ENCODE assay signal across 9 cellular contexts in genomic region chr1:192639607-192640368, GRCh38. TPM values are rescaled to one million over a fixed set of nuclear protein-coding genes. Genes with fewer than 3 reads are reported as not detected.
DNase-seq lines count a peak whose midpoint lies in the region; ATAC-seq and TF ChIP-seq lines count a peak whose summit lies in the region.
"Had no signal": no experiment of that assay in that cellular context is flagged by ENCODE, and none has a peak within 500 bp of the region (broad histone marks: within the 10 kb centered on the region; RNA-seq: fewer than 3 reads in every experiment).

No MANE protein-coding gene starts in this region.

- H3K27ac Mint-ChIP-seq in activated naive CD8-positive, alpha-beta T cell treated with anti-CD3 and anti-CD28 coated beads for 36 hours, result peak overlapping the region; percentile 71
- no peak overlapping the region for H3K27ac Mint-ChIP-seq in endothelial cell (ENCODE audit: unreplicated experiment)

- no peaks in the 10 kb centered on the region for H3K27me3 ChIP-seq in BLaER1 treated with 17β-estradiol and CSF1 and Interleukin-3, amounts not matched to agents 10 nM and 100 nM

- H3K4me2 ChIP-seq in BLaER1 treated with 17β-estradiol and CSF1 and Interleukin-3, amounts not matched to agents 10 nM and 100 nM, result peak overlapping the region in 6 of 11 experiments; percentile 1 to 62 (median 30); a peak in 8 of 22 replicates

- peaks cover 9% of the 10 kb centered on the region for H3K4me1 Mint-ChIP-seq in activated naive CD8-positive, alpha-beta T cell treated with anti-CD3 and anti-CD28 coated beads for 36 hours
- no peaks in the 10 kb centered on the region for H3K4me1 Mint-ChIP-seq in endothelial cell (ENCODE audit: unreplicated experiment)

- H3K36me3 ChIP-seq in BLaER1 treated with 17β-estradiol and CSF1 and Interleukin-3, amounts not matched to agents 10 nM and 100 nM, result no peaks in the 10 kb centered on the region

- H3K9ac ChIP-seq in BLaER1 treated with 17β-estradiol and CSF1 and Interleukin-3, amounts not matched to agents 10 nM and 100 nM, result no peak overlapping the region

- no peak overlapping the region for H3K4me3 Mint-ChIP-seq in activated naive CD8-positive, alpha-beta T cell treated with anti-CD3 and anti-CD28 coated beads for 36 hours
- no peak overlapping the region for H3K4me3 Mint-ChIP-seq in endothelial cell (ENCODE audit: unreplicated experiment)

- no peak overlapping the region for H3K4me3 ChIP-seq in BLaER1 treated with 17β-estradiol and CSF1 and Interleukin-3, amounts not matched to agents 10 nM and 100 nM

- DNase-seq in activated naive CD8-positive, alpha-beta T cell treated with anti-CD3 and anti-CD28 coated beads for 36 hours, result no peak
- no peak for DNase-seq in NCI-H2107 (lab: John Stamatoyannopoulos, UW)
- no peak for DNase-seq in activated CD4-positive, alpha-beta T cell treated with anti-CD3 and anti-CD28 coated beads, Interleukin-2, amount 50 U/mL, for 4 hours
- DNase-seq in AML-193 (lab: John Stamatoyannopoulos, UW), result no peak
- no peak for DNase-seq in endothelial cell (ENCODE audit: low spot score)

- peaks cover 0 to 18% (median 7%) of the 10 kb centered on the region in 10 experiments; a peak in 11 of 20 replicates for H3K4me1 ChIP-seq in BLaER1 treated with 17β-estradiol and CSF1 and Interleukin-3, amounts not matched to agents 10 nM and 100 nM

- H4K20me1 ChIP-seq in BLaER1 treated with 17β-estradiol and CSF1 and Interleukin-3, amounts not matched to agents 10 nM and 100 nM, result no peaks in the 10 kb centered on the region

- ATAC-seq in GM19372 (IDR thresholded peaks at IDR 0.05; ENCODE audit: low read depth, unreplicated experiment) (peak; percentile 80), HG03280 (IDR thresholded peaks at IDR 0.05; ENCODE audit: unreplicated experiment) (peak; percentile 61)

- H3K27me3 Mint-ChIP-seq in activated naive CD8-positive, alpha-beta T cell treated with anti-CD3 and anti-CD28 coated beads for 36 hours, result peaks cover 10% of the 10 kb centered on the region
- H3K27me3 Mint-ChIP-seq in endothelial cell (ENCODE audit: unreplicated experiment), result no peaks in the 10 kb centered on the region

- H3K9me3 ChIP-seq in BLaER1 treated with 17β-estradiol and CSF1 and Interleukin-3, amounts not matched to agents 10 nM and 100 nM (replicated peaks in 1 of 11), result no peaks in the 10 kb centered on the region

- no peaks in the 10 kb centered on the region for H3K36me3 Mint-ChIP-seq in activated naive CD8-positive, alpha-beta T cell treated with anti-CD3 and anti-CD28 coated beads for 36 hours
- H3K36me3 Mint-ChIP-seq in endothelial cell (ENCODE audit: low read depth, unreplicated experiment), result no peaks in the 10 kb centered on the region

- TF ChIP-seq CTCF in endothelial cell (IDR thresholded peaks at IDR 0.05; ENCODE audit: unreplicated experiment), result no peak

- H3K9me3 Mint-ChIP-seq in activated naive CD8-positive, alpha-beta T cell treated with anti-CD3 and anti-CD28 coated beads for 36 hours, result no peaks in the 10 kb centered on the region
- no peaks in the 10 kb centered on the region for H3K9me3 Mint-ChIP-seq in endothelial cell (ENCODE audit: unreplicated experiment)

- no peak overlapping the region for H3K27ac ChIP-seq in BLaER1 treated with 17β-estradiol and CSF1 and Interleukin-3, amounts not matched to agents 10 nM and 100 nM
- H3K27ac ChIP-seq: HL-60 had no signal

RNA-seq across cellular contexts. Expression of gene RGS13, which starts 3.8 kb away (rescaled TPM):
- total RNA-seq in activated naive CD8-positive, alpha-beta T cell treated with anti-CD3 and anti-CD28 coated beads for 36 hours, result not detected
- total RNA-seq in endothelial cell (ENCODE audit: unreplicated experiment), result not detected
